8 cellular contexts compared by ENCODE assay signal in the genomic region with DNA sequence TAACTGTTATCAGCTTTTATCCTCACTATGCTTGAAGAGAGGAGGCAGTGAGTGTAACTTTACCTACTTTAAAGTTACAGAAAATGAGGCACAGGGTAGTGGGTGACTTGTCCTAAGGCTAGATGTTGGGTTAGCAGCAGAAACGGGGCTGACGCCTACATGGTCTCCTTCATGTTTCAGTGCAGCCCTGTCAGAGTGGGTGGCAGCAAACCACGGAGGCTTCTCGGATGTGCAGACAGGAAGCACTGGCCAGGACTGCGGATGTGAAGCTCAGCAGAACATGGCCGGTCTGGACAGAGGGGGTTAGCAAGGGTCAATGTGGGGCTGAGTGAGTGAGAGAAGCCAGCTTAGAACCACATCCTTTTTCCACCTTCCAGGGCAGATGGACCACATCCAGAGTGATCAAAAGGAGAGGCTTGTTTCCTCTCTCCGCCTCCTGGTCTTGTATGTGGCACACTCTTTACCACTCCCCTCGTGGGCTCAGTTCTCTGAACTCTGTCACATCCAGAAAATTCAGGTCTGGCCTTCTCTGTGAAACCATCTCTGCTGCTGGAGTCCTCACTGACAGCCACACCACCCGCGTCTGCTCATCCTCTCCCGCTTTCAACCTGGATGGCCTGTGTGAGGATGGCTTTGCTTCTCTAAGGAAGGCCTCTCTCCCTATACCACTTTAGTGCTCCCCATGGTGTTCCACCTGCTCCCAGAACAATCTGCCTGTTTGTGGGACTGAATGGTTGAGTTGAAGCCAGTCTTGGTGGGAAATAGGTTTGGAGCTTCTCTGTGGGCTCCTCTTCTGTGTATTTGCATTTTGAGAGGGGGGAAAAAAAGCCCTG. TPM values are rescaled to one million over a fixed set of nuclear protein-coding genes. Genes with fewer than 3 reads are reported as not detected.
DNase-seq lines count a peak whose midpoint lies in the region; ATAC-seq and TF ChIP-seq lines count a peak whose summit lies in the region.

No MANE protein-coding gene starts in this region.

- TF ChIP-seq POLR2A in gastrocnemius medialis (IDR thresholded peaks at IDR 0.05), result no peak

- peak; percentile 37 to 79 (median 67) for DNase-seq in CD8-positive, alpha-beta T cell
- DNase-seq in Karpas-422 (peak; percentile 81), activated T-cell treated with anti-CD3 and anti-CD28 coated beads for 48 hours (ENCODE audit: low read depth) (peak; percentile 74), fibroblast of pulmonary artery (ENCODE audit: low read depth) (peak; percentile 42), gastrocnemius medialis (peak; percentile 25 to 42), NCI-H226 (no peak), cortex of kidney (lab: John Stamatoyannopoulos, UW) (no peak)

- peak overlapping the region; percentile 90 for H3K27ac Mint-ChIP-seq in CD8-positive, alpha-beta T cell

- TF ChIP-seq CTCF in CD8-positive, alpha-beta T cell (IDR thresholded peaks at IDR 0.05), result no peak
- TF ChIP-seq CTCF in fibroblast of pulmonary artery (IDR thresholded peaks at IDR 0.05; ENCODE audit: low read length, missing control alignments), result no peak
- TF ChIP-seq CTCF in gastrocnemius medialis (IDR thresholded peaks at IDR 0.05 in 4 of 5, conservative IDR thresholded peaks at IDR 0.05 in 1 of 5), result no peak

- POLR2A ChIA-PET in CD8-positive, alpha-beta T cell (lab: Charles Lee), result interaction anchor here (1.1 to 2.2 kb wide), 6 partner anchors 9 to 227 kb away, joined by 3 to 12 read pairs (median 4); a partner anchor contains a TSS

- CTCF ChIA-PET in CD8-positive, alpha-beta T cell (lab: Charles Lee), result no interaction called here

- peak overlapping the region; percentile 67 for H3K4me2 ChIP-seq in Karpas-422 (ENCODE audit: low read depth, low read length, poor library complexity, severe bottlenecking)

- H4K20me1 ChIP-seq in Karpas-422 (ENCODE audit: insufficient read depth, low read depth, low read length), result peaks cover 7% of the 10 kb centered on the region; the same call in 1 of the 2 replicates

- peaks cover 87% of the 10 kb centered on the region for H3K4me1 Mint-ChIP-seq in CD8-positive, alpha-beta T cell (ENCODE audit: low read depth)

- peak overlapping the region; percentile 39 for H3K27ac ChIP-seq in CD8-positive, alpha-beta T cell (ENCODE audit: low read depth, low read length)
- H3K27ac ChIP-seq in Karpas-422 (ENCODE audit: low read length) (peak overlapping the region; percentile 90), gastrocnemius medialis (peak overlapping the region in 3 of 4 donors; percentile 13 to 36 (median 19))

- no peaks in the 10 kb centered on the region for H3K9me3 ChIP-seq in CD8-positive, alpha-beta T cell (ENCODE audit: low read length)
- H3K9me3 ChIP-seq in Karpas-422 (ENCODE audit: low read length) (no peaks in the 10 kb centered on the region), gastrocnemius medialis (no peaks in the 10 kb centered on the region)

- H2AFZ ChIP-seq in Karpas-422 (ENCODE audit: low read length), result no peak overlapping the region

- H3K4me3 Mint-ChIP-seq in CD8-positive, alpha-beta T cell, result peak overlapping the region; percentile 74

- no peaks in the 10 kb centered on the region for H3K9me2 ChIP-seq in Karpas-422 (replicated peaks; ENCODE audit: insufficient read depth, low read length)

- intact Hi-C loops in CD8-positive, alpha-beta T cell (cut with DNase I, micrococcal nuclease), result loop anchor here (1.0 to 5.0 kb wide), 3 partner anchors 13 to 47 kb away; no protein-coding TSS in a partner anchor
- intact Hi-C loops in gastrocnemius medialis (cut with DNase I; ENCODE audit: low total_unique reads), result no loop called here

- in situ Hi-C loops in gastrocnemius medialis (cut with MboI; ENCODE audit: low sequenced_read_pairs in 4 of 4), result no loop called here

- no peaks in the 10 kb centered on the region for H3K9me3 Mint-ChIP-seq in CD8-positive, alpha-beta T cell

- peak overlapping the region; percentile 62 for H3K9ac ChIP-seq in Karpas-422 (ENCODE audit: low read length)

- peaks cover 100% of the 10 kb centered on the region for H3K79me2 ChIP-seq in Karpas-422 (ENCODE audit: low read length)

- peak; percentile 90 for ATAC-seq in CD8-positive, alpha-beta T cell
- ATAC-seq in GM21447 (IDR thresholded peaks at IDR 0.05; ENCODE audit: unreplicated experiment) (peak; percentile 92), gastrocnemius medialis (peak; percentile 54 to 63)

- H3K36me3 ChIP-seq in CD8-positive, alpha-beta T cell (ENCODE audit: insufficient read depth, low read length), result no peaks in the 10 kb centered on the region
- no peaks in the 10 kb centered on the region for H3K36me3 ChIP-seq in Karpas-422 (ENCODE audit: insufficient read depth, low read length)
- no peaks in the 10 kb centered on the region for H3K36me3 ChIP-seq in gastrocnemius medialis

- H3K27me3 ChIP-seq in CD8-positive, alpha-beta T cell (ENCODE audit: insufficient read depth, low read length), result no peaks in the 10 kb centered on the region
- H3K27me3 ChIP-seq in Karpas-422 (ENCODE audit: low read length) (no peaks in the 10 kb centered on the region), gastrocnemius medialis (no peaks in the 10 kb centered on the region)

- H3K36me3 Mint-ChIP-seq in CD8-positive, alpha-beta T cell, result no peaks in the 10 kb centered on the region

- peaks cover 70% of the 10 kb centered on the region for H3K4me1 ChIP-seq in CD8-positive, alpha-beta T cell (ENCODE audit: insufficient read depth, low read length)
- H3K4me1 ChIP-seq in Karpas-422 (ENCODE audit: low read length), result peaks cover 98% of the 10 kb centered on the region
- peaks cover 34 to 62% of the 10 kb centered on the region in 2 donors for H3K4me1 ChIP-seq in gastrocnemius medialis

- peak overlapping the region; percentile 21 for H3K4me3 ChIP-seq in CD8-positive, alpha-beta T cell (ENCODE audit: low read depth, low read length)
- H3K4me3 ChIP-seq in Karpas-422 (ENCODE audit: low read length) (peak overlapping the region; percentile 44), fibroblast of pulmonary artery (replicated peaks; ENCODE audit: low read depth, low read length) (no peak overlapping the region), gastrocnemius medialis (no peak overlapping the region)

- H3K27me3 Mint-ChIP-seq in CD8-positive, alpha-beta T cell (ENCODE audit: low read depth), result no peaks in the 10 kb centered on the region

RNA-seq across cellular contexts. Expression of a gene that starts 14.1 kb away (rescaled TPM):
- total RNA-seq in CD8-positive, alpha-beta T cell, result 10 to 100 TPM; 86.4 to 92.2 TPM
- total RNA-seq in Karpas-422 (2014; rRNA removed; shearing (Covaris generic); ENCODE audit: low replicate concordance), result 43.8 and 46.0 TPM in 2 replicates
- total RNA-seq in gastrocnemius medialis, result 10 to 100 TPM; 11.9 to 26.3 (median 16.2) TPM

RNA-seq across cellular contexts. Expression of a gene that starts 50.8 kb away (rescaled TPM):
- not detected for total RNA-seq in CD8-positive, alpha-beta T cell
- total RNA-seq in Karpas-422 (2014; rRNA removed; shearing (Covaris generic); ENCODE audit: low replicate concordance), result not detected in 2 replicates
- total RNA-seq in gastrocnemius medialis, result not detected

Comparison
In these comparisons a context has a peak if more than half of its experiments do, and no peak if none do; other contexts are left out.
1. DNase-seq: peak in CD8-positive, alpha-beta T cell (7 of 7), Karpas-422 (single experiment), activated T-cell treated with anti-CD3 and anti-CD28 coated beads for 48 hours (single experiment), fibroblast of pulmonary artery (single experiment) and gastrocnemius medialis (2 of 2); none in NCI-H226 (single experiment) and cortex of kidney (single experiment).
2. H3K27ac ChIP-seq: peak in every context shown above with its lines; median percentile 90 in Karpas-422; 39 in CD8-positive, alpha-beta T cell; 19 in gastrocnemius medialis.
3. H3K4me3 ChIP-seq: peak in CD8-positive, alpha-beta T cell (single experiment) and Karpas-422 (single experiment); none in fibroblast of pulmonary artery (single experiment) and gastrocnemius medialis (0 of 4).
4. Peak in every context shown above with its lines, with median percentiles within 50 percentile points of each other: ATAC-seq.